Comparison of ENCODE assay signal across 17 cellular contexts in the genomic region with DNA sequence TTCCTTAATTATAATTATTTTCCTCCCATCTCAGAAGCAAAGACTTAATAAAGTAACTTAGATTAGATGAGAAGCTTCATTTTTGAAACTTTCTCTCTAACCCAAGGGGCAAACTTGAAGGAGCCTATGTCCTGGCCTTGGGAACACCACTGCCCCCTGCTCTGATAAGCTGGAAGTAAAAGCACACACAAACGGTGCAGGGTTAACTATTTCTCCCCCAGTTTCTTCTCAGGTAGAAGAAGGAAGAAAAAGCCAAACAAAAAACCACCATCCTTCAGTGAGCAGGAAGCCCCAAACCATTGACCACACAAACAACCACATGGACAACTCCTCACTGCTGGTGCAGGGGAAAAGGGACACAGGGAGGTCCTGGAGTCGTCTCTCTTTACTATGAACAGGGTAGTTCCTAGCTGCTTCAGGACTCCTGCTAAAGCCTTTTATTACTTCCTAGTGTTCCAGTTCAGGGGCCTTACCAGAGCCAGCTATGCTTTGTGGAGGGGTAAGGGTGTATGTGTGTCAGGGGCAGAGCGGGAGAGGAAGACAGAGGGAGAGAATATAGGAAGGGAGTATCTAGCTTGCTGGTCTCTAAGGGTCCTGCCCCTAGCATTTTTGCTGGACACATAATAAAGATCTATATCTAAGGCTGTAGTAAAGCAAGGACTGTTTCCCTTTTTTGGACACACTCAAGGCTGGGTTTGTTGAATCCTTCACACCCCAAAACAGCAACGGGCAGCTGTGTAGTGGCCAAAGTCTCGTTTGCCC.
A peak's percentile ranks its signal among the peaks of the same experiment; 100 is the strongest.
DNase-seq lines count a peak whose midpoint lies in the region; ATAC-seq, FAIRE-seq and TF ChIP-seq lines count a peak whose summit lies in the region.
"Had no signal": no experiment of that assay in that cellular context is flagged by ENCODE, and none has a peak within 500 bp of the region (broad histone marks: within the 10 kb centered on the region; RNA-seq: fewer than 3 reads in every experiment).

No MANE protein-coding gene starts in this region.

- TF ChIP-seq POLR2A in GM12878 (IDR thresholded peaks at IDR 0.05; ENCODE audit: low read depth, low read length) (no peak), right lobe of liver (IDR thresholded peaks at IDR 0.05) (no peak), gastrocnemius medialis (IDR thresholded peaks at IDR 0.05) (no peak)

- H3K4me3 ChIP-seq in GM12878 (no peak overlapping the region), right lobe of liver (no peak overlapping the region), gastrocnemius medialis (no peak overlapping the region)
- H3K4me3 ChIP-seq: esophagus squamous epithelium, skin epidermis, testis had no signal

- no peaks in the 10 kb centered on the region for H3K27me3 Mint-ChIP-seq in stimulated activated memory B cell treated with anti-CD40 and anti-IgM and Interleukin-4, amounts not matched to agents 10 μg/mL and 1 μg/mL and 100 μg/mL, for 72 hours

- H3K9me3 Mint-ChIP-seq in stimulated activated memory B cell treated with anti-CD40 and anti-IgM and Interleukin-4, amounts not matched to agents 10 μg/mL and 1 μg/mL and 100 μg/mL, for 72 hours = no peaks in the 10 kb centered on the region
- H3K9me3 Mint-ChIP-seq: activated CD4-positive, alpha-beta memory T cell treated with anti-CD3 and anti-CD28 coated beads for 36 hours; activated T-cell treated with anti-CD3 and anti-CD28 coated beads, Interleukin-2, amount 50 U/mL, for 4 hours had no signal

- TF ChIP-seq RAD21 in GM12878 (IDR thresholded peaks at IDR 0.05; ENCODE audit: insufficient read depth, low read depth, low read length) = no peak

- peak overlapping the region; percentile 5 for H3K27ac Mint-ChIP-seq in stimulated activated memory B cell treated with anti-CD40 and anti-IgM and Interleukin-4, amounts not matched to agents 10 μg/mL and 1 μg/mL and 100 μg/mL, for 72 hours
- H3K27ac Mint-ChIP-seq: activated CD4-positive, alpha-beta memory T cell treated with anti-CD3 and anti-CD28 coated beads for 36 hours; activated naive CD8-positive, alpha-beta T cell had no signal

- no peak overlapping the region for H3K4me3 Mint-ChIP-seq in stimulated activated memory B cell treated with anti-CD40 and anti-IgM and Interleukin-4, amounts not matched to agents 10 μg/mL and 1 μg/mL and 100 μg/mL, for 72 hours
- H3K4me3 Mint-ChIP-seq: activated CD4-positive, alpha-beta memory T cell treated with anti-CD3 and anti-CD28 coated beads for 36 hours; activated naive CD8-positive, alpha-beta T cell; activated T-cell treated with anti-CD3 and anti-CD28 coated beads, Interleukin-2, amount 50 U/mL, for 4 hours had no signal

- no peaks in the 10 kb centered on the region for H3K36me3 Mint-ChIP-seq in stimulated activated memory B cell treated with anti-CD40 and anti-IgM and Interleukin-4, amounts not matched to agents 10 μg/mL and 1 μg/mL and 100 μg/mL, for 72 hours

- SMC1A ChIA-PET in GM12878 (lab: Charles Lee; ENCODE audit: uncharacterized antibody, unreplicated experiment) = interaction anchor here (0.8 to 5.0 kb wide), 16 partner anchors 10 to 71 kb away, joined by 3 to 34 read pairs (median 8); no protein-coding TSS in a partner anchor

- no peak overlapping the region for H3K4me2 ChIP-seq in GM12878 (ENCODE audit: control insufficient read depth, insufficient read depth)

- H3K4me1 ChIP-seq in GM12878 (ENCODE audit: control insufficient read depth, insufficient read depth, low read length) = peaks cover 34% of the 10 kb centered on the region
- peaks cover 0 to 39% (median 14%) of the 10 kb centered on the region in 4 donors for H3K4me1 ChIP-seq in right lobe of liver
- H3K4me1 ChIP-seq in gastrocnemius medialis = peaks cover 3 to 7% of the 10 kb centered on the region in 2 donors
- H3K4me1 ChIP-seq: esophagus squamous epithelium had no signal

- DNase-seq in KBM-7 (peak; percentile 47), GM12878 (ENCODE audit: low read depth, low spot score) (no peak), right lobe of liver (no peak), gastrocnemius medialis (no peak)
- DNase-seq: activated CD4-positive, alpha-beta memory T cell treated with anti-CD3 and anti-CD28 coated beads for 36 hours; activated T-cell treated with anti-CD3 and anti-CD28 coated beads, Interleukin-2, amount 50 U/mL, for 4 hours; esophagus squamous epithelium; Karpas-422; NCI-H1417; stimulated activated CD4-positive, alpha-beta T cell treated with anti-CD3 and anti-CD28 coated beads, Interleukin-4, amount 100 ng/mL, for 4 hours; testis had no signal

- H3K9me3 ChIP-seq in GM12878 (replicated peaks; ENCODE audit: control insufficient read depth, insufficient read depth, low read length) (no peaks in the 10 kb centered on the region), right lobe of liver (no peaks in the 10 kb centered on the region), gastrocnemius medialis (no peaks in the 10 kb centered on the region)
- H3K9me3 ChIP-seq: esophagus squamous epithelium, testis had no signal

- H3K27ac ChIP-seq in GM12878 (ENCODE audit: control insufficient read depth, insufficient read depth) = no peak overlapping the region
- peak overlapping the region; percentile 12 to 85 (median 63) for H3K27ac ChIP-seq in right lobe of liver
- H3K27ac ChIP-seq in gastrocnemius medialis = no peak overlapping the region
- H3K27ac ChIP-seq: esophagus squamous epithelium, skin epidermis, testis had no signal

- TF ChIP-seq CTCF in GM12878 (IDR thresholded peaks at IDR 0.05 in 2 of 3, conservative IDR thresholded peaks at IDR 0.05 in 1 of 3; ENCODE audit: control insufficient read depth in 2 of 3, extremely low read depth in 1 of 3, insufficient read depth in 1 of 3, low read depth in 3 of 3, low read length in 3 of 3) (no peak), right lobe of liver (IDR thresholded peaks at IDR 0.05) (no peak), gastrocnemius medialis (IDR thresholded peaks at IDR 0.05 in 4 of 5, conservative IDR thresholded peaks at IDR 0.05 in 1 of 5) (no peak)

- H4K20me1 ChIP-seq in GM12878 (ENCODE audit: control insufficient read depth, insufficient read depth) = no peaks in the 10 kb centered on the region

- POLR2A ChIA-PET in GM12878 (lab: Charles Lee) = interaction anchor here (1.0 to 3.0 kb wide), 8 partner anchors 11 to 66 kb away, joined by 3 to 20 read pairs (median 5); no protein-coding TSS in a partner anchor

- no TSS peak for BruUV-seq in GM12878 (replicated peaks; lab: Mats Ljungman, UMichigan)

- in situ Hi-C loops in KBM-7 (cut with MboI; ENCODE audit: low pct_unique_long_range_greater_than_20kb, low sequenced_read_pairs) (no loop called here), GM12878 (cut with MboI) (no loop called here), gastrocnemius medialis (cut with MboI; ENCODE audit: low sequenced_read_pairs in 4 of 4) (no loop called here)

- TF ChIP-seq EP300 in GM12878 (IDR thresholded peaks at IDR 0.05; ENCODE audit: borderline replicate concordance in 1 of 2, control insufficient read depth in 1 of 2, low read depth in 2 of 2, low read length in 2 of 2) = no peak

- H3K79me2 ChIP-seq in GM12878 (ENCODE audit: control insufficient read depth, insufficient read depth, low read length) = no peaks in the 10 kb centered on the region

- CTCF ChIA-PET in GM12878 (lab: Yijun Ruan, JAX) = interaction anchor here (0.8 to 3.7 kb wide), 14 partner anchors 9 to 125 kb away, joined by 3 to 22 read pairs (median 4); no protein-coding TSS in a partner anchor

- peaks cover 63% of the 10 kb centered on the region for H3K4me1 Mint-ChIP-seq in stimulated activated memory B cell treated with anti-CD40 and anti-IgM and Interleukin-4, amounts not matched to agents 10 μg/mL and 1 μg/mL and 100 μg/mL, for 72 hours

- FAIRE-seq in GM12878 (lab: Jason Lieb, UNC) = no peak
- FAIRE-seq: islet of Langerhans had no signal

- intact Hi-C loops in GM12878 (cut with micrococcal nuclease; ENCODE audit: unreplicated experiment) = no loop called here
- intact Hi-C loops in right lobe of liver (cut with DNase I) = no loop called here
- intact Hi-C loops in gastrocnemius medialis (cut with DNase I; ENCODE audit: low total_unique reads) = no loop called here

- H2AFZ ChIP-seq in GM12878 (ENCODE audit: control insufficient read depth, low read depth, low read length) = no peak overlapping the region

- no peaks in the 10 kb centered on the region for H3K27me3 ChIP-seq in GM12878 (replicated peaks in 1 of 2; ENCODE audit: control insufficient read depth in 2 of 2, insufficient read depth in 2 of 2, low read length in 1 of 2)
- no peaks in the 10 kb centered on the region for H3K27me3 ChIP-seq in right lobe of liver
- H3K27me3 ChIP-seq in gastrocnemius medialis = no peaks in the 10 kb centered on the region
- H3K27me3 ChIP-seq: esophagus squamous epithelium, testis had no signal

- H3K36me3 ChIP-seq in GM12878 (ENCODE audit: control insufficient read depth in 2 of 2, insufficient read depth in 2 of 2, low read length in 1 of 2) (no peaks in the 10 kb centered on the region), right lobe of liver (no peaks in the 10 kb centered on the region), gastrocnemius medialis (peaks cover 0 to 33% of the 10 kb centered on the region in 2 donors)

- no peak overlapping the region for H3K9ac ChIP-seq in GM12878 (ENCODE audit: control insufficient read depth, insufficient read depth, low read length)

- ATAC-seq in GM12878 = no peak
- ATAC-seq in right lobe of liver = peak in 1 of 4 donors; percentile 3
- no peak for ATAC-seq in stimulated activated memory B cell treated with anti-CD40 and anti-IgM and Interleukin-4, amounts not matched to agents 10 μg/mL and 1 μg/mL and 100 μg/mL, for 72 hours
- ATAC-seq in GM21423 (IDR thresholded peaks at IDR 0.05; ENCODE audit: unreplicated experiment) = no peak
- no peak for ATAC-seq in HG03108 (IDR thresholded peaks at IDR 0.05; ENCODE audit: unreplicated experiment)
- no peak for ATAC-seq in gastrocnemius medialis
- ATAC-seq: activated T-cell treated with anti-CD3 and anti-CD28 coated beads, Interleukin-2, amount 50 U/mL, for 4 hours had no signal

- WGBS in GM12878 (ENCODE audit: insufficient coverage, insufficient replicate concordance, low lambda C conversion rate, missing lambda C conversion rate) = 37% methylated on average over 5 of the region's 5 CpGs
- 33% methylated on average over 3 of the region's 5 CpGs for WGBS in right lobe of liver (ENCODE audit: insufficient coverage, low coverage, low lambda C conversion rate, missing lambda C conversion rate)

- RAD21 ChIA-PET in GM12878 (lab: Charles Lee; ENCODE audit: unreplicated experiment) = interaction anchor here (0.8 to 4.8 kb wide), 9 partner anchors 14 to 66 kb away, joined by 3 to 43 read pairs (median 7); no protein-coding TSS in a partner anchor

TF ChIP-seq in GM12878, 131 proteins besides CTCF, POLR2A, EP300 and RAD21:
- TF ChIP-seq NR2C2 (IDR thresholded peaks at IDR 0.05; ENCODE audit: borderline replicate concordance, control insufficient read depth, insufficient read length, low read depth) (no peak), RUNX3 (IDR thresholded peaks at IDR 0.05; ENCODE audit: low read length) (peak; percentile 42; the same call in 1 of the 2 replicates)

Comparison
In these comparisons a context has a peak if more than half of its experiments do, and no peak if none do; other contexts are left out.
1. H3K27ac ChIP-seq: peak in right lobe of liver (3 of 3); none in GM12878 (single experiment) and gastrocnemius medialis (0 of 4).